Comparison of ENCODE assay signal across 10 cellular contexts in genomic region chr17:17700251-17700969, GRCh38. TPM values are rescaled to one million over a fixed set of nuclear protein-coding genes. Genes with fewer than 3 reads are reported as not detected.
DNase-seq lines count a peak whose midpoint lies in the region; ATAC-seq and TF ChIP-seq lines count a peak whose summit lies in the region.
"Had no signal": no experiment of that assay in that cellular context is flagged by ENCODE, and none has a peak within 500 bp of the region (broad histone marks: within the 10 kb centered on the region; RNA-seq: fewer than 3 reads in every experiment).

No MANE protein-coding gene starts in this region.

- intact Hi-C loops in activated B cell treated with CpG ODN at 0.5 μM for 24 hours (cut with micrococcal nuclease), result no loop called here
- intact Hi-C loops in gastrocnemius medialis (cut with DNase I; ENCODE audit: low total_unique reads), result no loop called here

- peak overlapping the region; percentile 48 for H3K4me3 ChIP-seq in GM12875 (ENCODE audit: low read depth, low read length)
- H3K4me3 ChIP-seq in iPS-15b (ENCODE audit: low read depth, low read length), result peak overlapping the region; percentile 26
- peak overlapping the region; percentile 40 to 65 (median 46) for H3K4me3 ChIP-seq in gastrocnemius medialis

- ATAC-seq in activated B cell treated with CpG ODN at 0.5 μM for 24 hours (ENCODE audit: low read depth) (no peak), gastrocnemius medialis (no peak), HG02885 (IDR thresholded peaks at IDR 0.05; ENCODE audit: poor library complexity, unreplicated experiment) (no peak)
- ATAC-seq: effector memory CD8-positive, alpha-beta T cell had no signal

- H3K4me1 Mint-ChIP-seq in activated B cell treated with CpG ODN at 0.5 μM for 24 hours, result peaks cover 21% of the 10 kb centered on the region

- no peak overlapping the region for H3K9ac ChIP-seq in iPS-15b (ENCODE audit: low read depth, low read length)

- H3K4me1 ChIP-seq in iPS-15b (ENCODE audit: control insufficient read depth, insufficient read depth, low read length) (peaks cover 15% of the 10 kb centered on the region), gastrocnemius medialis (peaks cover 40 to 59% of the 10 kb centered on the region in 2 donors)

- H3K36me3 Mint-ChIP-seq in activated B cell treated with CpG ODN at 0.5 μM for 24 hours (ENCODE audit: low read depth), result peaks cover 2% of the 10 kb centered on the region

- no peak overlapping the region for H3K27ac Mint-ChIP-seq in activated B cell treated with CpG ODN at 0.5 μM for 24 hours

- no peaks in the 10 kb centered on the region for H3K36me3 ChIP-seq in iPS-15b (ENCODE audit: control insufficient read depth, insufficient read depth, low read length)
- H3K36me3 ChIP-seq in gastrocnemius medialis, result no peaks in the 10 kb centered on the region

- DNase-seq in activated B cell treated with CpG ODN at 0.5 μM for 24 hours (no peak), gastrocnemius medialis (no peak), GM03348 (ENCODE audit: low spot score) (no peak)
- no peak for DNase-seq in stimulated activated CD4-positive, alpha-beta T cell treated with anti-CD3 and anti-CD28 coated beads, Interleukin-4, amount 100 ng/mL, for 1 hour
- DNase-seq in NK-92 treated with Interleukin-12 subunit alpha and Interleukin-12 subunit beta, amount 100 ng/mL, for 24 hours (lab: John Stamatoyannopoulos, UW), result no peak
- DNase-seq: effector memory CD8-positive, alpha-beta T cell; SHP77 treated with DMSO at 0.1 percent for 48 hours had no signal

- no peak for TF ChIP-seq POLR2A in gastrocnemius medialis (IDR thresholded peaks at IDR 0.05)

- in situ Hi-C loops in gastrocnemius medialis (cut with MboI; ENCODE audit: low sequenced_read_pairs in 4 of 4), result loop anchor here in 1 of 4 donors (25.0 kb wide), 1 partner anchor 88 kb away; no protein-coding TSS in a partner anchor

- H3K9me3 ChIP-seq in iPS-15b (ENCODE audit: control insufficient read depth, insufficient read depth, low read length) (no peaks in the 10 kb centered on the region), gastrocnemius medialis (no peaks in the 10 kb centered on the region)

- POLR2A ChIA-PET in activated B cell treated with CpG ODN at 0.5 μM for 24 hours (lab: Charles Lee), result interaction anchor here (0.5 to 0.6 kb wide), 2 partner anchors 106 to 133 kb away, joined by 3 read pairs; no protein-coding TSS in a partner anchor

- peak overlapping the region; percentile 52 for H3K4me3 Mint-ChIP-seq in activated B cell treated with CpG ODN at 0.5 μM for 24 hours
- H3K4me3 Mint-ChIP-seq: effector memory CD8-positive, alpha-beta T cell had no signal

- no peak overlapping the region for H3K27ac ChIP-seq in gastrocnemius medialis

- H3K27me3 ChIP-seq in iPS-15b (ENCODE audit: control insufficient read depth, insufficient read depth, low read length) (peaks cover 100% of the 10 kb centered on the region), gastrocnemius medialis (no peaks in the 10 kb centered on the region)

- no peaks in the 10 kb centered on the region for H3K27me3 Mint-ChIP-seq in activated B cell treated with CpG ODN at 0.5 μM for 24 hours
- H3K27me3 Mint-ChIP-seq: effector memory CD8-positive, alpha-beta T cell had no signal

- CTCF ChIA-PET in activated B cell treated with CpG ODN at 0.5 μM for 24 hours (lab: Charles Lee), result no interaction called here

- no peak for TF ChIP-seq CTCF in GM12875 (IDR thresholded peaks at IDR 0.05; ENCODE audit: borderline replicate concordance, insufficient read depth, low read depth, low read length)
- TF ChIP-seq CTCF in activated B cell treated with CpG ODN at 0.5 μM for 24 hours (IDR thresholded peaks at IDR 0.05), result no peak
- no peak for TF ChIP-seq CTCF in gastrocnemius medialis (IDR thresholded peaks at IDR 0.05 in 4 of 5, conservative IDR thresholded peaks at IDR 0.05 in 1 of 5)

- H3K9me3 Mint-ChIP-seq in activated B cell treated with CpG ODN at 0.5 μM for 24 hours, result no peaks in the 10 kb centered on the region
- H3K9me3 Mint-ChIP-seq: effector memory CD8-positive, alpha-beta T cell had no signal

RNA-seq across cellular contexts. Expression of gene RAI1, which starts 19.2 kb away (rescaled TPM):
- total RNA-seq in activated B cell treated with CpG ODN at 0.5 μM for 24 hours (26.7 and 31.2 TPM in 2 replicates), gastrocnemius medialis (1 to 10 TPM; 2.1 to 6.7 (median 4.3) TPM)
